Comparison of ENCODE assay signal across 3 cellular contexts in the genomic region with DNA sequence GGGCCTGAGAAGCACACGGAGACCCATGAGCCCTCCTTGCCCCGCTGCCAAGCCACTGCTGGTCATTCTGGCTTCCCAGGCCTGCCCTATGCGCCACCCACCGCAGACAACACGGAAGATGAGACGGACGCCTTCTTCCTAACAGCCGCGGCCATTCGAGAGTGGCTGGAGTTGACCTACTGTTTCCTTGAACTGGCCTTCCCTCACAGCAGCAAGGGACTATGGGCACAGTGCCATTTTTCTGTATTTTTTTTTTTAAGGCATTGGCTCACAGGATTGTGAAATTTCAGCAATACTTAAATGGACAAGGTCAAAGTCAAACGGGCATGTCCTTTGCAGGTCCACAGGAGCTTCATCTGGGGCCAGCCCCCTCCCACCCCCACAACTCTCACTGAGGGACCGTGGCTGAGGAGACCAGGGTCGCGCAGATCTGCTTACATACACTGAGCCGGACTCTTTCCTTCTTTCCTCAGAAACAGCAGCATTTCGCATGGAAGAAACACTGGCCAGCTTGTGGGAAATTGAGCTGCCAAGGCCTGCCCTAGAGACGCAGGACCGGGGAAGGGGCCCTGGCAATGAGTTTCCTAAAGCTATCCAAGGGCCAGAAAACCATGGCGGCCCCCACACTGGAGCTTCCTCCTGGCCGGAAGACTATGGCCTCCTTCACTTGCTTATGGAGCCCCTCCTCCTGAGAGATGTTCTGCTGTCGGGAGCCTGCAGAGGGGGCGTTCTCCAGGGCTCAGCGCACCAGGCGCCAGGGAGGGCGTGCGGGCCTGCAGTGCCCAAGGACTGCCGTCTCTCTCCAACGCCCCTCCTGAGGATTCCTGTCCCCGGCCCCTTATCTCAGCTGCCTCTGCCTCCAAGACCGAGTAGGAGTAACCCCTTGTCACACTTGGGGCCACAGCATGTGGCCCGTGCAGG.
A peak's percentile ranks its signal among the peaks of the same experiment; 100 is the strongest.
TF ChIP-seq lines count a peak whose summit lies in the region.

No MANE protein-coding gene starts in this region.

TF ChIP-seq in IMR-90, 13 proteins besides CTCF, POLR2A, EP300 and RAD21:
- TF ChIP-seq MAFK (IDR thresholded peaks at IDR 0.05; ENCODE audit: low read depth, low read length) = no peak
- no peak for TF ChIP-seq NFE2L2 (IDR thresholded peaks at IDR 0.05; ENCODE audit: low read depth, low read length)
- TF ChIP-seq CHD1 (IDR thresholded peaks at IDR 0.05; ENCODE audit: low read depth, low read length) = no peak
- TF ChIP-seq, protein P1, sequence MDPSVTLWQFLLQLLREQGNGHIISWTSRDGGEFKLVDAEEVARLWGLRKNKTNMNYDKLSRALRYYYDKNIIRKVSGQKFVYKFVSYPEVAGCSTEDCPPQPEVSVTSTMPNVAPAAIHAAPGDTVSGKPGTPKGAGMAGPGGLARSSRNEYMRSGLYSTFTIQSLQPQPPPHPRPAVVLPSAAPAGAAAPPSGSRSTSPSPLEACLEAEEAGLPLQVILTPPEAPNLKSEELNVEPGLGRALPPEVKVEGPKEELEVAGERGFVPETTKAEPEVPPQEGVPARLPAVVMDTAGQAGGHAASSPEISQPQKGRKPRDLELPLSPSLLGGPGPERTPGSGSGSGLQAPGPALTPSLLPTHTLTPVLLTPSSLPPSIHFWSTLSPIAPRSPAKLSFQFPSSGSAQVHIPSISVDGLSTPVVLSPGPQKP (IDR thresholded peaks at IDR 0.05; ENCODE audit: borderline replicate concordance, low read depth, low read length) = no peak
- no peak for TF ChIP-seq RCOR1 (IDR thresholded peaks at IDR 0.05; ENCODE audit: insufficient replicate concordance, low read length)
- no peak for TF ChIP-seq MAZ (IDR thresholded peaks at IDR 0.05; ENCODE audit: borderline replicate concordance, low read depth, low read length)
- TF ChIP-seq SMC3 (IDR thresholded peaks at IDR 0.05; ENCODE audit: low read depth, low read length) = no peak
- TF ChIP-seq CEBPB (IDR thresholded peaks at IDR 0.05; ENCODE audit: low read depth, low read length) = peak; percentile 4; the same call in 1 of the 2 replicates
- TF ChIP-seq BHLHE40 (IDR thresholded peaks at IDR 0.05; ENCODE audit: low read depth, low read length) = no peak

TF ChIP-seq in SK-N-SH, 30 proteins besides CTCF, POLR2A, EP300 and RAD21:
- no peak for TF ChIP-seq CHD2 (IDR thresholded peaks at IDR 0.05; ENCODE audit: low read length, partially characterized antibody)
- TF ChIP-seq, protein P2, sequence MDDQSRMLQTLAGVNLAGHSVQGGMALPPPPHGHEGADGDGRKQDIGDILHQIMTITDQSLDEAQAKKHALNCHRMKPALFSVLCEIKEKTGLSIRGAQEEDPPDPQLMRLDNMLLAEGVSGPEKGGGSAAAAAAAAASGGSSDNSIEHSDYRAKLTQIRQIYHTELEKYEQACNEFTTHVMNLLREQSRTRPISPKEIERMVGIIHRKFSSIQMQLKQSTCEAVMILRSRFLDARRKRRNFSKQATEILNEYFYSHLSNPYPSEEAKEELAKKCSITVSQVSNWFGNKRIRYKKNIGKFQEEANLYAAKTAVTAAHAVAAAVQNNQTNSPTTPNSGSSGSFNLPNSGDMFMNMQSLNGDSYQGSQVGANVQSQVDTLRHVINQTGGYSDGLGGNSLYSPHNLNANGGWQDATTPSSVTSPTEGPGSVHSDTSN (IDR thresholded peaks at IDR 0.05) = no peak
- no peak for TF ChIP-seq YY1 (IDR thresholded peaks at IDR 0.05; ENCODE audit: low read depth)
- no peak for TF ChIP-seq SIN3A (IDR thresholded peaks at IDR 0.05; ENCODE audit: borderline replicate concordance, low read depth, low read length)
- no peak for TF ChIP-seq MEF2A (IDR thresholded peaks at IDR 0.05; ENCODE audit: borderline replicate concordance, low read depth)
- no peak for TF ChIP-seq FOXM1 (IDR thresholded peaks at IDR 0.05; ENCODE audit: low read depth)
- TF ChIP-seq FOXJ3 (CRISPR knock-in tag; IDR thresholded peaks at IDR 0.05) = no peak
- no peak for TF ChIP-seq JUND (IDR thresholded peaks at IDR 0.05)
- TF ChIP-seq TAF1 (IDR thresholded peaks at IDR 0.05; ENCODE audit: borderline replicate concordance, low read depth, low read length) = no peak
- TF ChIP-seq RCOR1 (IDR thresholded peaks at IDR 0.05; ENCODE audit: low read length) = no peak
- no peak for TF ChIP-seq USF1 (IDR thresholded peaks at IDR 0.05; ENCODE audit: borderline replicate concordance, low read depth)
- no peak for TF ChIP-seq EZH2phosphoT487 (IDR thresholded peaks at IDR 0.05; ENCODE audit: borderline replicate concordance, low read depth)
- TF ChIP-seq MXI1 (IDR thresholded peaks at IDR 0.05; ENCODE audit: low read depth, low read length) = no peak
- no peak for TF ChIP-seq RFX5 (IDR thresholded peaks at IDR 0.05; ENCODE audit: low read length)

TF ChIP-seq in GM12891, 5 proteins besides CTCF, POLR2A, EP300 and RAD21:
- no peak for TF ChIP-seq POLR2AphosphoS5 (IDR thresholded peaks at IDR 0.05; ENCODE audit: low read depth, low read length)
- no peak for TF ChIP-seq POU2F2 (IDR thresholded peaks at IDR 0.05; ENCODE audit: low read depth, low read length)
- TF ChIP-seq TAF1 (IDR thresholded peaks at IDR 0.05; ENCODE audit: low read depth, low read length) = no peak
- no peak for TF ChIP-seq PAX5 (IDR thresholded peaks at IDR 0.05; ENCODE audit: insufficient read depth, low read length, severe bottlenecking)
- no peak for TF ChIP-seq SPI1 (IDR thresholded peaks at IDR 0.05; ENCODE audit: low read depth, low read length)
